ENCODE assay signal across 17 cellular contexts in the genomic region with DNA sequence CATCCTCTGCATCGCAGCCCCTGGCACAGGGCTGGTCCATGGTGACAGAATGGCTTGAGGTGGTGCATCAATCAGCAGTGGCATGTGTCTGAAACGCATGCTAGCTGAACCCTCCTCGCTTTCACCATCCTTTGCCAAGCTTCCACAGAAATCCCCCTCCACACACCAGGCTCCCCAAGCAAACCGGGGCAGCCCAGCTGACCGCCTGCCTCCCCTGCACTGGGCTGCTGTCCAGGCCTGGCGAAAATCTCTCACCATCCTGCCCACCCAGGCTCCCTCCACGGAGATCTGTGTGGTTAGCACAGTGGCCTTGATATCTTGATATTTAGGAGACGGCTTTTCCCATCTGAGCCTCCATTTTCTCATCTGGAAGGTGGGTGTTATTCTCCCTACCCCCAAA. TPM values are rescaled to one million over a fixed set of nuclear protein-coding genes. Genes with fewer than 3 reads are reported as not detected.
DNase-seq lines count a peak whose midpoint lies in the region; ATAC-seq and TF ChIP-seq lines count a peak whose summit lies in the region.
"Had no signal": no experiment of that assay in that cellular context is flagged by ENCODE, and none has a peak within 500 bp of the region (broad histone marks: within the 10 kb centered on the region; RNA-seq: fewer than 3 reads in every experiment).

No MANE protein-coding gene starts in this region.

- peaks cover 5% of the 10 kb centered on the region for H3K27me3 Mint-ChIP-seq in activated CD4-positive, alpha-beta T cell treated with anti-CD3 and anti-CD28 coated beads, Interleukin-2, amount 10 ng/mL, durations not matched to agents 7 days and 5 days
- H3K27me3 Mint-ChIP-seq in chondrocyte (ENCODE audit: low read depth) (peaks cover 17% of the 10 kb centered on the region), neural crest cell (ENCODE audit: low read depth) (peaks cover 66% of the 10 kb centered on the region)

- peak; percentile 17 for DNase-seq in activated CD4-positive, alpha-beta T cell treated with anti-CD3 and anti-CD28 coated beads, Interleukin-2, amount 10 ng/mL, durations not matched to agents 7 days and 5 days
- no peak for DNase-seq in activated CD4-positive, alpha-beta T cell treated with anti-CD3 and anti-CD28 coated beads, Interleukin-2, amount 50 U/mL, for 4 hours
- DNase-seq in NB4 (ENCODE audit: low read depth) = no peak
- no peak for DNase-seq in chondrocyte (ENCODE audit: low spot score)
- no peak for DNase-seq in neural crest cell (ENCODE audit: low read depth, low spot score)
- DNase-seq in activated gamma-delta T cell (lab: John Stamatoyannopoulos, UW) = no peak
- DNase-seq: NCI-H187 treated with DMSO at 0.1 percent for 48 hours, NCI-H510A treated with DMSO at 0.1 percent for 48 hours, OCI-M1, right lobe of liver, transverse colon had no signal

- TF ChIP-seq CTCF in NB4 (IDR thresholded peaks at IDR 0.05; ENCODE audit: low read depth, low read length) (no peak), chondrocyte (IDR thresholded peaks at IDR 0.05) (no peak), neural crest cell (conservative IDR thresholded peaks at IDR 0.05) (no peak)

- peak overlapping the region; percentile 52 for H3K4me3 ChIP-seq in NB4 (ENCODE audit: low read depth, low read length)

- H3K4me1 Mint-ChIP-seq in activated CD4-positive, alpha-beta T cell treated with anti-CD3 and anti-CD28 coated beads, Interleukin-2, amount 10 ng/mL, durations not matched to agents 7 days and 5 days = peaks cover 86% of the 10 kb centered on the region
- peaks cover 26% of the 10 kb centered on the region for H3K4me1 Mint-ChIP-seq in chondrocyte (ENCODE audit: low read depth)
- H3K4me1 Mint-ChIP-seq in neural crest cell = peaks cover 29% of the 10 kb centered on the region

- peaks cover 6% of the 10 kb centered on the region for H3K9me3 Mint-ChIP-seq in activated CD4-positive, alpha-beta T cell treated with anti-CD3 and anti-CD28 coated beads, Interleukin-2, amount 10 ng/mL, durations not matched to agents 7 days and 5 days
- H3K9me3 Mint-ChIP-seq in chondrocyte (ENCODE audit: low read depth) = no peaks in the 10 kb centered on the region
- H3K9me3 Mint-ChIP-seq in neural crest cell = no peaks in the 10 kb centered on the region

- TF ChIP-seq POLR2A in NB4 (IDR thresholded peaks at IDR 0.05; ENCODE audit: extremely low read depth, insufficient read length) = no peak

- H3K27ac Mint-ChIP-seq in activated CD4-positive, alpha-beta T cell treated with anti-CD3 and anti-CD28 coated beads, Interleukin-2, amount 10 ng/mL, durations not matched to agents 7 days and 5 days = peak overlapping the region; percentile 52
- no peak overlapping the region for H3K27ac Mint-ChIP-seq in chondrocyte (ENCODE audit: unreplicated experiment)
- no peak overlapping the region for H3K27ac Mint-ChIP-seq in neural crest cell (ENCODE audit: unreplicated experiment)

- POLR2A ChIA-PET in activated CD4-positive, alpha-beta T cell treated with anti-CD3 and anti-CD28 coated beads, Interleukin-2, amount 10 ng/mL, durations not matched to agents 7 days and 5 days (lab: Charles Lee) = interaction anchor here (0.7 kb wide), 1 partner anchor 10 kb away, joined by 3 read pairs; no protein-coding TSS in a partner anchor

- H3K36me3 Mint-ChIP-seq in activated CD4-positive, alpha-beta T cell treated with anti-CD3 and anti-CD28 coated beads, Interleukin-2, amount 10 ng/mL, durations not matched to agents 7 days and 5 days (ENCODE audit: low read depth) = peaks cover 27% of the 10 kb centered on the region
- H3K36me3 Mint-ChIP-seq in chondrocyte (ENCODE audit: low read depth) (no peaks in the 10 kb centered on the region), neural crest cell (ENCODE audit: low read depth) (no peaks in the 10 kb centered on the region)

- CTCF ChIA-PET in activated CD4-positive, alpha-beta T cell treated with anti-CD3 and anti-CD28 coated beads, Interleukin-2, amount 10 ng/mL, durations not matched to agents 7 days and 5 days (lab: Charles Lee) = interaction anchor here (0.6 to 3.6 kb wide), 3 partner anchors 34 to 123 kb away, joined by 3 to 18 read pairs (median 7); no protein-coding TSS in a partner anchor

- peak overlapping the region; percentile 97 for H3K4me3 Mint-ChIP-seq in activated CD4-positive, alpha-beta T cell treated with anti-CD3 and anti-CD28 coated beads, Interleukin-2, amount 10 ng/mL, durations not matched to agents 7 days and 5 days
- peak overlapping the region; percentile 78 for H3K4me3 Mint-ChIP-seq in chondrocyte (ENCODE audit: unreplicated experiment)
- peak overlapping the region; percentile 87 for H3K4me3 Mint-ChIP-seq in neural crest cell

- ATAC-seq in HG03097 (IDR thresholded peaks at IDR 0.05; ENCODE audit: low FRiP score, unreplicated experiment) = no peak
- ATAC-seq in HG03521 (IDR thresholded peaks at IDR 0.05; ENCODE audit: unreplicated experiment) = no peak
- ATAC-seq: gastroesophageal sphincter had no signal

RNA-seq across cellular contexts. Expression of gene HRH2, which starts 0.9 kb away (rescaled TPM):
- total RNA-seq in activated CD4-positive, alpha-beta T cell treated with anti-CD3 and anti-CD28 coated beads, Interleukin-2, amount 10 ng/mL, durations not matched to agents 7 days and 5 days = 10 to 100 TPM; 21.7 to 25.5 TPM
- total RNA-seq in chondrocyte (0.27 to 0.38 TPM (median 0.30 TPM) in 3 replicates), neural crest cell (1.5 and 1.7 TPM in 2 replicates)
- total RNA-seq: A673, mammary epithelial cell, MCF 10A had no signal
